Comparison of ENCODE assay signal across 15 cellular contexts in the genomic region with DNA sequence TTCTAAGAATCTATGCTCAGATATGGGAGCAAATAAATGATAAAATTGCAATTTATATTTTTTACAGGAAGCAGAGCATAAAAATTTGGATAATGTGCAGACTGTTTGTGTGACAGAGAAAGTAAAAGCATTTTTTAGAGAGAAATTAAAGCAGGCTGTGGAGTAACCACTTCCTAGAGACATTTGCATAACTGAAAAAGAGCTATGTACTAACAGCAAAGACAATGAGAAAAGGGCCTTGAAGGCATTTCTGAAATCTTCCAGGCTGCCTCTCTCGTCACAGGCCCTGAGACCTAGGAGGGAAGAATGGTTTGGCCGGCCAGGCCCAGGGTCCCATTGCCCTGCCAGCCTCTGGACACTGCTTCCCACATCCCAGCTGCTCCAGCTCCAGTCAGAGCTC.
DNase-seq lines count a peak whose midpoint lies in the region; ATAC-seq, FAIRE-seq and TF ChIP-seq lines count a peak whose summit lies in the region.
"Had no signal": no experiment of that assay in that cellular context is flagged by ENCODE, and none has a peak within 500 bp of the region (broad histone marks: within the 10 kb centered on the region; RNA-seq: fewer than 3 reads in every experiment).

No MANE protein-coding gene starts in this region.

- H3K27me3 Mint-ChIP-seq in T-helper 2 cell treated with Interferon-gamma antibody and Interleukin-4, amounts not matched to agents 5 μg/mL and 100 μg/mL, for 36 hours (ENCODE audit: low read depth) = no peaks in the 10 kb centered on the region
- H3K27me3 Mint-ChIP-seq: activated naive CD8-positive, alpha-beta T cell had no signal

- H3K27me3 ChIP-seq in PC-9 (ENCODE audit: insufficient read depth, low read depth) = no peaks in the 10 kb centered on the region
- H3K27me3 ChIP-seq: colonic mucosa, SJCRH30 had no signal

- H4K20me1 ChIP-seq in PC-9 (ENCODE audit: insufficient read depth) = no peaks in the 10 kb centered on the region

- peaks cover 2% of the 10 kb centered on the region for H3K4me1 Mint-ChIP-seq in T-helper 2 cell treated with Interferon-gamma antibody and Interleukin-4, amounts not matched to agents 5 μg/mL and 100 μg/mL, for 36 hours (ENCODE audit: low read depth)

- ATAC-seq in GM19397 (IDR thresholded peaks at IDR 0.05; ENCODE audit: unreplicated experiment) (peak; percentile 68), HG02798 (IDR thresholded peaks at IDR 0.05; ENCODE audit: poor library complexity, unreplicated experiment) (peak; percentile 80), HG03460 (IDR thresholded peaks at IDR 0.05; ENCODE audit: unreplicated experiment) (peak; percentile 74)

- peak; percentile 41; the same call in 1 of the 2 replicates for TF ChIP-seq POLR2A in GM12892 (IDR thresholded peaks at IDR 0.05; ENCODE audit: low read depth, low read length)

- no peaks in the 10 kb centered on the region for H3K79me2 ChIP-seq in PC-9 (ENCODE audit: low read depth)

- CTCF ChIA-PET in PC-9 (lab: Charles Lee) = no interaction called here

- no peaks in the 10 kb centered on the region for H3K36me3 Mint-ChIP-seq in T-helper 2 cell treated with Interferon-gamma antibody and Interleukin-4, amounts not matched to agents 5 μg/mL and 100 μg/mL, for 36 hours (ENCODE audit: low read depth)
- H3K36me3 Mint-ChIP-seq: activated naive CD8-positive, alpha-beta T cell had no signal

- no peak overlapping the region for H3K4me3 ChIP-seq in PC-9
- H3K4me3 ChIP-seq: colonic mucosa, SJCRH30 had no signal

- POLR2A ChIA-PET in PC-9 (lab: Charles Lee; ENCODE audit: unreplicated experiment) = interaction anchor here (0.7 kb wide), 1 partner anchor 12 kb away, joined by 4 read pairs; no protein-coding TSS in a partner anchor

- no TSS peak for BruUV-seq in PC-9 (replicated peaks; lab: Mats Ljungman, UMichigan)

- DNase-seq in GM12892 (ENCODE audit: insufficient read length) = no peak
- no peak for DNase-seq in NCI-H2171 treated with DMSO at 0.1 percent for 48 hours (lab: John Stamatoyannopoulos, UW)
- no peak for DNase-seq in T-helper 2 cell treated with Interferon-gamma antibody and Interleukin-4, amounts not matched to agents 5 μg/mL and 100 μg/mL, for 36 hours (ENCODE audit: low spot score)
- no peak for DNase-seq in PC-9
- no peak for DNase-seq in NK-92 treated with Interleukin-12 subunit alpha and Interleukin-12 subunit beta, amount 100 ng/mL, for 24 hours (lab: John Stamatoyannopoulos, UW)
- DNase-seq: activated CD4-positive, alpha-beta T cell treated with anti-CD3 and anti-CD28 coated beads, Interleukin-2, amount 50 U/mL, for 1 hour; colonic mucosa; foreskin fibroblast; NCI-H226; stimulated activated CD4-positive, alpha-beta T cell treated with anti-CD3 and anti-CD28 coated beads, Interleukin-1b, Interleukin-23, amount 100 ng/mL, for 48 hours had no signal

- H3F3A ChIP-seq in PC-9 (ENCODE audit: insufficient read depth, low read depth) = no peaks in the 10 kb centered on the region

- no peaks in the 10 kb centered on the region for H3K36me3 ChIP-seq in PC-9 (ENCODE audit: low read depth)
- H3K36me3 ChIP-seq: colonic mucosa, SJCRH30 had no signal

- H3K4me1 ChIP-seq in PC-9 (replicated peaks; ENCODE audit: insufficient read depth) = no peaks in the 10 kb centered on the region
- H3K4me1 ChIP-seq: SJCRH30 had no signal

- no peak overlapping the region for H2AFZ ChIP-seq in PC-9

- no peak overlapping the region for H3K27ac Mint-ChIP-seq in T-helper 2 cell treated with Interferon-gamma antibody and Interleukin-4, amounts not matched to agents 5 μg/mL and 100 μg/mL, for 36 hours
- H3K27ac Mint-ChIP-seq: activated naive CD8-positive, alpha-beta T cell had no signal

- H3K9me2 ChIP-seq in PC-9 (ENCODE audit: insufficient read depth) = no peaks in the 10 kb centered on the region

- TF ChIP-seq CTCF in PC-9 (conservative IDR thresholded peaks at IDR 0.05) = no peak

- no peak overlapping the region for H3K27ac ChIP-seq in PC-9
- H3K27ac ChIP-seq: colonic mucosa, SJCRH30 had no signal

- H3K9me3 Mint-ChIP-seq in T-helper 2 cell treated with Interferon-gamma antibody and Interleukin-4, amounts not matched to agents 5 μg/mL and 100 μg/mL, for 36 hours = no peaks in the 10 kb centered on the region

- intact Hi-C loops in PC-9 (cut with micrococcal nuclease; ENCODE audit: unreplicated experiment) = no loop called here

- H3K4me3 Mint-ChIP-seq in T-helper 2 cell treated with Interferon-gamma antibody and Interleukin-4, amounts not matched to agents 5 μg/mL and 100 μg/mL, for 36 hours = no peak overlapping the region
- H3K4me3 Mint-ChIP-seq: activated naive CD8-positive, alpha-beta T cell had no signal

- no peak overlapping the region for H3K4me2 ChIP-seq in PC-9

- peak; percentile 82 for FAIRE-seq in GM12892 (lab: Jason Lieb, UNC)

- H3K9me3 ChIP-seq in PC-9 (ENCODE audit: insufficient read depth, low read depth) = no peaks in the 10 kb centered on the region
- H3K9me3 ChIP-seq: colonic mucosa, SJCRH30 had no signal
